ENCODE assay signal across 9 cellular contexts in genomic region chr3:128482857-128483656, GRCh38. TPM values are rescaled to one million over a fixed set of nuclear protein-coding genes. Genes with fewer than 3 reads are reported as not detected.
A peak's percentile ranks its signal among the peaks of the same experiment; 100 is the strongest.
DNase-seq lines count a peak whose midpoint lies in the region; ATAC-seq and TF ChIP-seq lines count a peak whose summit lies in the region.
"Had no signal": no experiment of that assay in that cellular context is flagged by ENCODE, and none has a peak within 500 bp of the region (broad histone marks: within the 10 kb centered on the region; RNA-seq: fewer than 3 reads in every experiment).

No MANE protein-coding gene starts in this region.

- H3K9me2 ChIP-seq in PC-9 (ENCODE audit: insufficient read depth) = no peaks in the 10 kb centered on the region

- peaks cover 11% of the 10 kb centered on the region for H3K27me3 ChIP-seq in CD4-positive, CD25-positive, alpha-beta regulatory T cell (ENCODE audit: control insufficient read depth, insufficient read depth, low read length)
- H3K27me3 ChIP-seq in PC-9 (ENCODE audit: insufficient read depth, low read depth) = no peaks in the 10 kb centered on the region
- H3K27me3 ChIP-seq in ascending aorta = peaks cover 36% of the 10 kb centered on the region

- no peak overlapping the region for H3K27ac ChIP-seq in CD4-positive, CD25-positive, alpha-beta regulatory T cell (ENCODE audit: insufficient read depth, low read length, poor library complexity, severe bottlenecking)
- H3K27ac ChIP-seq in PC-9 (peak overlapping the region; percentile 47), ascending aorta (no peak overlapping the region)

- BruUV-seq in PC-9 (replicated peaks; lab: Mats Ljungman, UMichigan) = no TSS peak

- no peak overlapping the region; the same call in 1 of the 2 replicates for H2AFZ ChIP-seq in PC-9

- TF ChIP-seq CTCF in PC-9 (conservative IDR thresholded peaks at IDR 0.05) (no peak), fibroblast of mammary gland (conservative IDR thresholded peaks at IDR 0.05; ENCODE audit: control insufficient read depth, insufficient read depth, low read depth, low read length) (no peak), ascending aorta (IDR thresholded peaks at IDR 0.05) (no peak)

- H3K4me3 Mint-ChIP-seq in CD4-positive, CD25-positive, alpha-beta regulatory T cell = peak overlapping the region; percentile 34 to 69 (median 58)

- intact Hi-C loops in PC-9 (cut with micrococcal nuclease; ENCODE audit: unreplicated experiment) = loop anchor here (1.0 to 10.0 kb wide), 3 partner anchors 48 to 888 kb away; partner anchors contain the start of genes MCM2 and TPRA1
- intact Hi-C loops in ascending aorta (cut with DNase I) = no loop called here

- H3K4me2 ChIP-seq in PC-9 = peak overlapping the region; percentile 87

- peaks cover 24% of the 10 kb centered on the region; the same call in 1 of the 2 replicates for H3F3A ChIP-seq in PC-9 (ENCODE audit: insufficient read depth, low read depth)

- H3K9me3 ChIP-seq in CD4-positive, CD25-positive, alpha-beta regulatory T cell (ENCODE audit: control insufficient read depth in 2 of 2, low read length in 2 of 2) = no peaks in the 10 kb centered on the region
- H3K9me3 ChIP-seq in PC-9 (ENCODE audit: insufficient read depth, low read depth) (no peaks in the 10 kb centered on the region), ascending aorta (no peaks in the 10 kb centered on the region)

- no peak overlapping the region for H3K27ac Mint-ChIP-seq in CD4-positive, CD25-positive, alpha-beta regulatory T cell

- H3K4me3 ChIP-seq in CD4-positive, CD25-positive, alpha-beta regulatory T cell (ENCODE audit: low read depth, low read length) = peak overlapping the region; percentile 11
- H3K4me3 ChIP-seq in PC-9 = peak overlapping the region; percentile 47
- no peak overlapping the region for H3K4me3 ChIP-seq in fibroblast of mammary gland (ENCODE audit: control insufficient read depth, low read depth, low read length)
- H3K4me3 ChIP-seq in ascending aorta = no peak overlapping the region

- peaks cover 75% of the 10 kb centered on the region for H3K27me3 Mint-ChIP-seq in CD4-positive, CD25-positive, alpha-beta regulatory T cell

- H4K20me1 ChIP-seq in PC-9 (ENCODE audit: insufficient read depth) = no peaks in the 10 kb centered on the region

- CTCF ChIA-PET in PC-9 (lab: Charles Lee) = interaction anchor here (0.6 to 1.0 kb wide), 3 partner anchors 33 to 126 kb away, joined by 3 to 11 read pairs (median 6); no protein-coding TSS in a partner anchor

- H3K79me2 ChIP-seq in PC-9 (ENCODE audit: low read depth) = peaks cover 36% of the 10 kb centered on the region

- peaks cover 28% of the 10 kb centered on the region for H3K4me1 ChIP-seq in CD4-positive, CD25-positive, alpha-beta regulatory T cell (ENCODE audit: control insufficient read depth, insufficient read depth, low read length, poor library complexity, severe bottlenecking)
- peaks cover 44% of the 10 kb centered on the region for H3K4me1 ChIP-seq in PC-9 (replicated peaks; ENCODE audit: insufficient read depth)
- H3K4me1 ChIP-seq in ascending aorta = peaks cover 0 to 15% of the 10 kb centered on the region in 2 donors

- H3K36me3 ChIP-seq in CD4-positive, CD25-positive, alpha-beta regulatory T cell (ENCODE audit: control insufficient read depth, insufficient read depth, low read length) = no peaks in the 10 kb centered on the region
- H3K36me3 ChIP-seq in PC-9 (ENCODE audit: low read depth) (no peaks in the 10 kb centered on the region), ascending aorta (no peaks in the 10 kb centered on the region)

- peaks cover 0 to 27% (median 11%) of the 10 kb centered on the region in 4 donors for H3K4me1 Mint-ChIP-seq in CD4-positive, CD25-positive, alpha-beta regulatory T cell

- no peak for DNase-seq in CD4-positive, CD25-positive, alpha-beta regulatory T cell
- DNase-seq in PC-9 (peak; percentile 73 to 83), fibroblast of mammary gland (ENCODE audit: low read depth) (peak; percentile 37), pons (ENCODE audit: low spot score) (peak; percentile 23), SIG-M5 treated with dmso at 0.1 percent for 504 hours (lab: John Stamatoyannopoulos, UW; ENCODE audit: unreplicated experiment) (no peak), ascending aorta (ENCODE audit: low spot score in 2 of 2) (no peak), GOT3 (lab: John Stamatoyannopoulos, UW) (no peak)
- DNase-seq: SHP77 treated with DMSO at 0.1 percent for 48 hours had no signal

- POLR2A ChIA-PET in PC-9 (lab: Charles Lee; ENCODE audit: unreplicated experiment) = interaction anchor here (0.6 to 0.8 kb wide), 5 partner anchors 22 to 109 kb away, joined by 3 to 37 read pairs (median 4); no protein-coding TSS in a partner anchor

- peak in 1 of 2 donors; percentile 35 for ATAC-seq in CD4-positive, CD25-positive, alpha-beta regulatory T cell (ENCODE audit: low read depth in 2 of 2)
- ATAC-seq in GM18861 (IDR thresholded peaks at IDR 0.05; ENCODE audit: unreplicated experiment) = no peak

- peaks cover 0 to 7% (median 0%) of the 10 kb centered on the region in 7 donors for H3K9me3 Mint-ChIP-seq in CD4-positive, CD25-positive, alpha-beta regulatory T cell

- H3K36me3 Mint-ChIP-seq in CD4-positive, CD25-positive, alpha-beta regulatory T cell = no peaks in the 10 kb centered on the region

RNA-seq across cellular contexts. Expression of gene GATA2, which starts 9.9 kb away (rescaled TPM):
- total RNA-seq in CD4-positive, CD25-positive, alpha-beta regulatory T cell = 6.2 TPM
- polyA plus RNA-seq in CD4-positive, CD25-positive, alpha-beta regulatory T cell = not detected
- total RNA-seq in PC-9 (2021) (29.0 and 36.9 TPM in 2 replicates), ascending aorta (56.0 TPM)

RNA-seq across cellular contexts. Expression of gene DNAJB8, which starts 16.4 kb away (rescaled TPM):
- total RNA-seq in CD4-positive, CD25-positive, alpha-beta regulatory T cell = not detected
- not detected for polyA plus RNA-seq in CD4-positive, CD25-positive, alpha-beta regulatory T cell
- total RNA-seq in PC-9 (2021) (not detected in 2 replicates), ascending aorta (not detected)

Comparison
In these comparisons a context has a peak if more than half of its experiments do, and no peak if none do; other contexts are left out.
1. DNase-seq: peak in PC-9 (2 of 2), fibroblast of mammary gland (single experiment) and pons (single experiment); none in CD4-positive, CD25-positive, alpha-beta regulatory T cell (0 of 3), SIG-M5 treated with dmso at 0.1 percent for 504 hours (single experiment), ascending aorta (0 of 2) and GOT3 (single experiment).
2. H3K4me3 ChIP-seq: peak in CD4-positive, CD25-positive, alpha-beta regulatory T cell (single experiment) and PC-9 (single experiment); none in fibroblast of mammary gland (single experiment) and ascending aorta (0 of 2).